ENCODE assay signal across 40 cellular contexts in genomic region chr16:6692874-6693273, GRCh38.
"Had no signal": no experiment of that assay in that cellular context is flagged by ENCODE, and none has a peak within 500 bp of the region (broad histone marks: within the 10 kb centered on the region; RNA-seq: fewer than 3 reads in every experiment).

No MANE protein-coding gene starts in this region.

- H3K4me3 ChIP-seq: adrenal gland, body of pancreas, breast epithelium, cardiac muscle cell had no signal

- H3K36me3 ChIP-seq: adrenal gland, brain microvascular endothelial cell, breast epithelium, cardiac muscle cell had no signal

- H3K27me3 Mint-ChIP-seq: activated B cell treated with CpG ODN at 0.5 μM for 24 hours; activated CD4-positive, alpha-beta memory T cell treated with anti-CD3 and anti-CD28 coated beads, Interleukin-2, amount 10 ng/mL, durations not matched to agents 7 days and 5 days; activated CD4-positive, alpha-beta T cell treated with anti-CD3 and anti-CD28 coated beads, Interleukin-2, amount 10 ng/mL, durations not matched to agents 7 days and 5 days; activated CD8-positive, alpha-beta memory T cell treated with anti-CD3 and anti-CD28 coated beads, Interleukin-2, amount 10 ng/mL, durations not matched to agents 7 days and 5 days; activated naive CD8-positive, alpha-beta T cell treated with anti-CD3 and anti-CD28 coated beads for 36 hours; activated T-helper 17 cell treated with anti-CD3 and anti-CD28 coated beads, Interleukin-2, amount 50 U/mL, for 72 hours; central memory CD8-positive, alpha-beta T cell had no signal

- H3K4me3 Mint-ChIP-seq: activated B cell treated with CpG ODN at 0.5 μM for 24 hours; activated CD4-positive, alpha-beta memory T cell treated with anti-CD3 and anti-CD28 coated beads, Interleukin-2, amount 10 ng/mL, durations not matched to agents 7 days and 5 days; activated CD4-positive, alpha-beta T cell treated with anti-CD3 and anti-CD28 coated beads, Interleukin-2, amount 10 ng/mL, durations not matched to agents 7 days and 5 days; activated CD8-positive, alpha-beta memory T cell treated with anti-CD3 and anti-CD28 coated beads, Interleukin-2, amount 10 ng/mL, durations not matched to agents 7 days and 5 days; activated CD8-positive, alpha-beta T cell treated with anti-CD3 and anti-CD28 coated beads, Interleukin-2, amount 10 ng/mL, durations not matched to agents 7 days and 5 days; activated naive CD4-positive, alpha-beta T cell treated with anti-CD3 and anti-CD28 coated beads for 36 hours; activated naive CD8-positive, alpha-beta T cell treated with anti-CD3 and anti-CD28 coated beads for 36 hours; activated T-cell treated with anti-CD3 and anti-CD28 coated beads, Interleukin-2, amount 50 U/mL, for 4 hours; activated T-cell treated with anti-CD3 and anti-CD28 coated beads, Interleukin-2, amount 50 U/mL, for 72 hours; activated T-helper 1 cell treated with anti-CD3 and anti-CD28 coated beads, Interleukin-12 subunit alpha, Interleukin-12 subunit beta, Interleukin-2, Interleukin-4 antibody, amounts not matched to agents 30 ng/mL and 10 ng/mL and 1 ng/mL, durations not matched to agents 14 hours and 24 hours and 36 hours; activated T-helper 17 cell treated with anti-CD3 and anti-CD28 coated beads, Interleukin-2, amount 50 U/mL, for 72 hours; central memory CD8-positive, alpha-beta T cell; T-helper 1 cell treated with Interleukin-12 subunit alpha and Interleukin-12 subunit beta and Interleukin-4 antibody, amounts not matched to agents 30 μg/mL and 1 μg/mL, for 36 hours; T-helper 2 cell treated with Interferon-gamma antibody and Interleukin-4, amounts not matched to agents 5 μg/mL and 100 μg/mL, for 36 hours had no signal

- H3K27ac ChIP-seq: adrenal gland, body of pancreas, brain microvascular endothelial cell, breast epithelium, cardiac muscle cell, VCaP had no signal

- H3K27ac Mint-ChIP-seq: activated B cell treated with CpG ODN at 0.5 μM for 24 hours; activated CD4-positive, alpha-beta memory T cell treated with anti-CD3 and anti-CD28 coated beads, Interleukin-2, amount 10 ng/mL, durations not matched to agents 7 days and 5 days; activated CD4-positive, alpha-beta T cell treated with anti-CD3 and anti-CD28 coated beads, Interleukin-2, amount 10 ng/mL, durations not matched to agents 7 days and 5 days; activated CD8-positive, alpha-beta memory T cell treated with anti-CD3 and anti-CD28 coated beads, Interleukin-2, amount 10 ng/mL, durations not matched to agents 7 days and 5 days; activated CD8-positive, alpha-beta T cell treated with anti-CD3 and anti-CD28 coated beads, Interleukin-2, amount 10 ng/mL, durations not matched to agents 7 days and 5 days; activated naive CD4-positive, alpha-beta T cell treated with anti-CD3 and anti-CD28 coated beads for 36 hours; activated naive CD4-positive, alpha-beta T cell treated with anti-CD3 and anti-CD28 coated beads, Interleukin-2, amount 50 U/mL, for 72 hours; activated naive CD8-positive, alpha-beta T cell treated with anti-CD3 and anti-CD28 coated beads for 36 hours; activated T-cell treated with anti-CD3 and anti-CD28 coated beads, Interleukin-2, amount 50 U/mL, for 72 hours; activated T-helper 1 cell treated with anti-CD3 and anti-CD28 coated beads, Interleukin-12 subunit alpha, Interleukin-12 subunit beta, Interleukin-2, Interleukin-4 antibody, amounts not matched to agents 30 ng/mL and 10 ng/mL and 1 ng/mL, durations not matched to agents 14 hours and 24 hours and 36 hours; activated T-helper 17 cell treated with anti-CD3 and anti-CD28 coated beads, Interleukin-2, amount 50 U/mL, for 72 hours; T-helper 1 cell treated with Interleukin-12 subunit alpha and Interleukin-12 subunit beta and Interleukin-4 antibody, amounts not matched to agents 30 μg/mL and 1 μg/mL, for 36 hours; T-helper 2 cell treated with Interferon-gamma antibody and Interleukin-4, amounts not matched to agents 5 μg/mL and 100 μg/mL, for 36 hours had no signal

- H3K4me1 ChIP-seq: adrenal gland, body of pancreas, breast epithelium had no signal

- DNase-seq: activated B cell treated with CpG ODN at 0.5 μM for 24 hours; activated CD4-positive, alpha-beta memory T cell treated with anti-CD3 and anti-CD28 coated beads, Interleukin-2, amount 10 ng/mL, durations not matched to agents 7 days and 5 days; activated CD4-positive, alpha-beta T cell treated with anti-CD3 and anti-CD28 coated beads for 4 hours; activated CD4-positive, alpha-beta T cell treated with anti-CD3 and anti-CD28 coated beads, Interleukin-2, amount 10 ng/mL, durations not matched to agents 7 days and 5 days; activated CD4-positive, alpha-beta T cell treated with anti-CD3 and anti-CD28 coated beads, Interleukin-2, amount 50 U/mL, for 48 hours; activated CD4-positive, CD25-positive, alpha-beta regulatory T cell treated with anti-CD3 and anti-CD28 coated beads, Interleukin-2, amount 50 U/mL, for 72 hours; activated CD8-positive, alpha-beta memory T cell treated with anti-CD3 and anti-CD28 coated beads for 24 hours; activated CD8-positive, alpha-beta memory T cell treated with anti-CD3 and anti-CD28 coated beads, Interleukin-2, amount 10 ng/mL, durations not matched to agents 7 days and 5 days; activated CD8-positive, alpha-beta T cell treated with anti-CD3 and anti-CD28 coated beads, Interleukin-2, amount 10 ng/mL, durations not matched to agents 7 days and 5 days; activated effector memory CD4-positive, alpha-beta T cell treated with anti-CD3 and anti-CD28 coated beads, Interleukin-2, amount 50 U/mL, for 16 hours; activated gamma-delta T cell treated with Interleukin-2 at 50 U/mL for 16 hours; activated naive CD4-positive, alpha-beta T cell; activated naive CD4-positive, alpha-beta T cell treated with anti-CD3 and anti-CD28 coated beads for 36 hours; activated naive CD4-positive, alpha-beta T cell treated with anti-CD3 and anti-CD28 coated beads, Interleukin-2, amount 50 U/mL, for 16 hours; activated naive CD8-positive, alpha-beta T cell treated with anti-CD3 and anti-CD28 coated beads for 36 hours; activated T-cell treated with anti-CD3 and anti-CD28 coated beads for 4 hours; activated T-cell treated with anti-CD3 and anti-CD28 coated beads, Interleukin-2, amount 50 U/mL, for 1 hour; activated T-cell treated with anti-CD3 and anti-CD28 coated beads, Interleukin-2, amount 50 U/mL, for 4 hours; activated T-cell treated with anti-CD3 and anti-CD28 coated beads, Interleukin-2, amount 50 U/mL, for 72 hours; adrenal gland; amniotic stem cell; aorta; body of pancreas; brain microvascular endothelial cell; caudate nucleus; cerebellar nuclear complex; T-helper 1 cell; T-helper 2 cell; T-helper 9 cell had no signal

- FAIRE-seq: astrocyte, TTC549 had no signal

- H3K9me3 Mint-ChIP-seq: activated B cell treated with CpG ODN at 0.5 μM for 24 hours had no signal

- ATAC-seq: activated CD8-positive, alpha-beta memory T cell treated with anti-CD3 and anti-CD28 coated beads, Interleukin-2, amount 10 ng/mL, durations not matched to agents 7 days and 5 days; activated CD8-positive, alpha-beta T cell treated with anti-CD3 and anti-CD28 coated beads, Interleukin-2, amount 10 ng/mL, durations not matched to agents 7 days and 5 days; activated naive CD4-positive, alpha-beta T cell treated with anti-CD3 and anti-CD28 coated beads, Interleukin-2, amount 50 U/mL, for 72 hours; activated T-cell treated with anti-CD3 and anti-CD28 coated beads, Interleukin-2, amount 50 U/mL, for 4 hours; activated T-cell treated with anti-CD3 and anti-CD28 coated beads, Interleukin-2, amount 50 U/mL, for 72 hours; activated T-helper 17 cell treated with anti-CD3 and anti-CD28 coated beads, Interleukin-2, amount 50 U/mL, for 72 hours; body of pancreas had no signal

- H3K27me3 ChIP-seq: adrenal gland, body of pancreas, brain microvascular endothelial cell, cardiac muscle cell had no signal

- H3K36me3 Mint-ChIP-seq: activated CD8-positive, alpha-beta memory T cell treated with anti-CD3 and anti-CD28 coated beads, Interleukin-2, amount 10 ng/mL, durations not matched to agents 7 days and 5 days; activated naive CD8-positive, alpha-beta T cell treated with anti-CD3 and anti-CD28 coated beads for 36 hours had no signal

- H3K4me1 Mint-ChIP-seq: activated B cell treated with CpG ODN at 0.5 μM for 24 hours; activated CD4-positive, alpha-beta memory T cell treated with anti-CD3 and anti-CD28 coated beads, Interleukin-2, amount 10 ng/mL, durations not matched to agents 7 days and 5 days; activated CD4-positive, alpha-beta T cell treated with anti-CD3 and anti-CD28 coated beads, Interleukin-2, amount 10 ng/mL, durations not matched to agents 7 days and 5 days; activated CD8-positive, alpha-beta memory T cell treated with anti-CD3 and anti-CD28 coated beads, Interleukin-2, amount 10 ng/mL, durations not matched to agents 7 days and 5 days; activated naive CD8-positive, alpha-beta T cell treated with anti-CD3 and anti-CD28 coated beads for 36 hours; activated T-helper 17 cell treated with anti-CD3 and anti-CD28 coated beads, Interleukin-2, amount 50 U/mL, for 72 hours; central memory CD8-positive, alpha-beta T cell had no signal

- H3K9me3 ChIP-seq: adrenal gland, body of pancreas had no signal
